ENCODE assay signal across 8 cellular contexts in genomic region chr20:56391596-56392281, GRCh38. TPM values are rescaled to one million over a fixed set of nuclear protein-coding genes. Genes with fewer than 3 reads are reported as not detected.
DNase-seq lines count a peak whose midpoint lies in the region; ATAC-seq and TF ChIP-seq lines count a peak whose summit lies in the region.

TSS of gene AURKA (minus strand) at chr20:56392215. CDS start at chr20:56388197, 4,018 bp downstream.

- H3K36me3 ChIP-seq in neutrophil: peaks cover 16% of the 10 kb centered on the region

- ATAC-seq in HG02763 (IDR thresholded peaks at IDR 0.05; ENCODE audit: unreplicated experiment): peak; percentile 27

- H3K4me1 Mint-ChIP-seq in activated CD4-positive, alpha-beta T cell treated with anti-CD3 and anti-CD28 coated beads, Interleukin-2, amount 10 ng/mL, durations not matched to agents 24 days and 14 days: peaks cover 44% of the 10 kb centered on the region

- peak within 1 kb of the TSS; percentile 93 for H3K27ac ChIP-seq in neutrophil

- H3K4me3 ChIP-seq in neutrophil (ENCODE audit: low read depth in 1 of 2, low read length in 1 of 2): peak within 1 kb of the TSS; percentile 69 to 95

- H3K27me3 ChIP-seq in neutrophil: no peaks in the 10 kb centered on the region

- intact Hi-C loops in activated CD4-positive, alpha-beta T cell treated with anti-CD3 and anti-CD28 coated beads, Interleukin-2, amount 10 ng/mL, durations not matched to agents 24 days and 14 days (cut with micrococcal nuclease): loop anchor here (1.0 to 10.0 kb wide), 8 partner anchors 9 to 1383 kb away; partner anchors contain the start of genes FAM210B, RAE1 and RTF2

- no peaks in the 10 kb centered on the region for H3K27me3 Mint-ChIP-seq in activated CD4-positive, alpha-beta T cell treated with anti-CD3 and anti-CD28 coated beads, Interleukin-2, amount 10 ng/mL, durations not matched to agents 24 days and 14 days

- no peaks in the 10 kb centered on the region for H3K9me3 Mint-ChIP-seq in activated CD4-positive, alpha-beta T cell treated with anti-CD3 and anti-CD28 coated beads, Interleukin-2, amount 10 ng/mL, durations not matched to agents 24 days and 14 days

- peaks cover 39% of the 10 kb centered on the region for H3K36me3 Mint-ChIP-seq in activated CD4-positive, alpha-beta T cell treated with anti-CD3 and anti-CD28 coated beads, Interleukin-2, amount 10 ng/mL, durations not matched to agents 24 days and 14 days (ENCODE audit: low read depth)

- H3K4me1 ChIP-seq in neutrophil (ENCODE audit: control insufficient read depth in 1 of 2, insufficient read depth in 1 of 2, low read depth in 1 of 2, low read length in 1 of 2): peaks cover 25 to 26% of the 10 kb centered on the region in 2 experiments

- no peak within 1 kb of the TSS for H3K27ac Mint-ChIP-seq in activated CD4-positive, alpha-beta T cell treated with anti-CD3 and anti-CD28 coated beads, Interleukin-2, amount 10 ng/mL, durations not matched to agents 24 days and 14 days

- no peak for TF ChIP-seq POLR2A in erythroblast (IDR thresholded peaks at IDR 0.05; ENCODE audit: low read length)

- H3K9me3 ChIP-seq in neutrophil: no peaks in the 10 kb centered on the region

- TF ChIP-seq CTCF in neutrophil (IDR thresholded peaks at IDR 0.05): no peak

- DNase-seq in activated CD4-positive, alpha-beta T cell treated with anti-CD3 and anti-CD28 coated beads, Interleukin-2, amount 10 ng/mL, durations not matched to agents 24 days and 14 days: no peak
- DNase-seq in activated CD4-positive, alpha-beta T cell treated with anti-CD3 and anti-CD28 coated beads for 48 hours: no peak
- DNase-seq in RPMI7951 (ENCODE audit: low read depth) (peak; percentile 30), erythroblast (lab: John Stamatoyannopoulos, UW) (peak; percentile 70 to 79), NCI-H446 (lab: John Stamatoyannopoulos, UW) (no peak), HCEC 1CT (no peak)

- H3K4me3 Mint-ChIP-seq in activated CD4-positive, alpha-beta T cell treated with anti-CD3 and anti-CD28 coated beads, Interleukin-2, amount 10 ng/mL, durations not matched to agents 24 days and 14 days: no peak within 1 kb of the TSS

RNA-seq across cellular contexts. Expression of gene AURKA, which starts in this region (rescaled TPM):
- 42.3 and 42.6 TPM in 2 replicates for total RNA-seq in activated CD4-positive, alpha-beta T cell treated with anti-CD3 and anti-CD28 coated beads, Interleukin-2, amount 10 ng/mL, durations not matched to agents 24 days and 14 days
- total RNA-seq in RPMI7951 (2014; rRNA removed; shearing (Covaris generic)): 216 and 231 TPM in 2 replicates

Comparison
In these comparisons a context has a peak if more than half of its experiments do, and no peak if none do; other contexts are left out.
1. DNase-seq: peak in RPMI7951 (single experiment) and erythroblast (2 of 2); none in activated CD4-positive, alpha-beta T cell treated with anti-CD3 and anti-CD28 coated beads, Interleukin-2, amount 10 ng/mL, durations not matched to agents 24 days and 14 days (single experiment), activated CD4-positive, alpha-beta T cell treated with anti-CD3 and anti-CD28 coated beads for 48 hours (single experiment), NCI-H446 (0 of 2) and HCEC 1CT (single experiment).